ENCODE assay signal across 9 cellular contexts in the genomic region with DNA sequence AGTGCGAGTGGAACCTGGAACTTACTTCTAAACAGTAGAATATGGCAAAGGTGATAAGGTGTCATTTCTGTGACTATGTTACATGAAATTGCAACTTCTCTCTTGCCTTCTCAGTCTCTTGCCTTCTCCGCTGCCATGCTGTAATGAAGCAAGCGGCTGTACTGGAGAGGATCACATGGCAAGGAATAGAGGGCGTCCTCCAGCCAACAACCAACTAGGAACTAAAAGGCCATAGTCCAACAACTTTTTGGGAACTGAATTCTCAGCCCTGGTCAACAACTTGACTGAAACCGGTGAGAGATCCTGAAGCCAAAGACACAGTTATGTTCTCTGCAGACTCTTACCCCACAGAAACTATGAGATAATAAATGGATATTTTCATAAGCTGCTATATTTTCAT.
"Had no signal": no experiment of that assay in that cellular context is flagged by ENCODE, and none has a peak within 500 bp of the region (broad histone marks: within the 10 kb centered on the region; RNA-seq: fewer than 3 reads in every experiment).

No MANE protein-coding gene starts in this region.

- H3K36me3 ChIP-seq: HAP-1 had no signal

- FAIRE-seq: H54, K562 had no signal

- H3K4me2 ChIP-seq: GM23338 had no signal

- H3K4me1 ChIP-seq: HAP-1 had no signal

- DNase-seq: HFFc6, IMR-90, KG1 had no signal

- H2AFZ ChIP-seq: GM23338 had no signal

- ATAC-seq: GM23338, HCT116, K562 had no signal

- H3K27ac Mint-ChIP-seq: GM23338, HFFc6 had no signal

- H3K9me3 ChIP-seq: HAP-1 had no signal

- H3K27ac ChIP-seq: HL-60 had no signal

- H3K4me3 Mint-ChIP-seq: GM23338, HFFc6 had no signal

- H3K9me3 Mint-ChIP-seq: GM23338, HFFc6 had no signal

- H3K4me3 ChIP-seq: GM23338, HAP-1, K562 had no signal
